ENCODE assay signal across 23 cellular contexts in the genomic region with DNA sequence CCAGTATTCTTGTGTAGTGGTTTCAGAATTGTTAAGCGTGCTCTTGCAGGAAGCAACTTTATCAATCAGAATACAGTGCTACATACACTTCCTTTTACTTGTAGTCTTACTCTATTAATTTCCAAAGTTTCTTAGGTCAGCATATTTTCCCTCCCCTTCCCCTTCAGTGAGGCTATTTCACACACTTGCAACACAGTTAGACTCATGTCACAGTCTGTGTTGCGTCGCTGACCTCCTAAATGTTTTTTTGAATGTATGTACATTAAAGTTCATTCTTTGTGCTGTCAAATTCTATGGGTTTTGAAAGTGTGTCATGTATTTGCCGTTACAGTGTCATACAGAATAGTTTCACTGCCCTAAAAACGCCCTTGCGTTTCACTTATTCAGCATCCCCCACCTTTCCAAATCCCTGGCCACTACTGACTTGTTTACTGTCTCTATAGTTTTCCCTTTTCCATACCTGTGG. TPM values are rescaled to one million over a fixed set of nuclear protein-coding genes. Genes with fewer than 3 reads are reported as not detected.
DNase-seq lines count a peak whose midpoint lies in the region; ATAC-seq and TF ChIP-seq lines count a peak whose summit lies in the region.
"Had no signal": no experiment of that assay in that cellular context is flagged by ENCODE, and none has a peak within 500 bp of the region (broad histone marks: within the 10 kb centered on the region; RNA-seq: fewer than 3 reads in every experiment).

No MANE protein-coding gene starts in this region.

- H3K27me3 Mint-ChIP-seq in activated CD4-positive, alpha-beta T cell treated with anti-CD3 and anti-CD28 coated beads, Interleukin-2, amount 10 ng/mL, durations not matched to agents 7 days and 5 days, result no peaks in the 10 kb centered on the region
- no peaks in the 10 kb centered on the region for H3K27me3 Mint-ChIP-seq in activated T-helper 17 cell treated with anti-CD3 and anti-CD28 coated beads, Interleukin-2, amount 50 U/mL, for 72 hours

- peak overlapping the region; percentile 51 for H3K4me2 ChIP-seq in KMS-11

- no peaks in the 10 kb centered on the region for H3K36me3 Mint-ChIP-seq in activated CD4-positive, alpha-beta T cell treated with anti-CD3 and anti-CD28 coated beads, Interleukin-2, amount 10 ng/mL, durations not matched to agents 7 days and 5 days (ENCODE audit: low read depth)
- no peaks in the 10 kb centered on the region for H3K36me3 Mint-ChIP-seq in activated T-helper 17 cell treated with anti-CD3 and anti-CD28 coated beads, Interleukin-2, amount 50 U/mL, for 72 hours (ENCODE audit: low read depth)
- H3K36me3 Mint-ChIP-seq: stimulated activated naive B cell treated with anti-CD40 and anti-IgM and Interleukin-4, amounts not matched to agents 10 μg/mL and 1 μg/mL and 100 μg/mL, for 72 hours had no signal

- H2AFZ ChIP-seq in KMS-11 (ENCODE audit: low read depth), result no peak overlapping the region

- no peak overlapping the region for H3K9ac ChIP-seq in KMS-11
- H3K9ac ChIP-seq: BLaER1 had no signal

- H3K9me3 Mint-ChIP-seq in activated CD4-positive, alpha-beta T cell treated with anti-CD3 and anti-CD28 coated beads, Interleukin-2, amount 10 ng/mL, durations not matched to agents 7 days and 5 days, result no peaks in the 10 kb centered on the region
- peaks cover 3% of the 10 kb centered on the region for H3K9me3 Mint-ChIP-seq in activated T-helper 17 cell treated with anti-CD3 and anti-CD28 coated beads, Interleukin-2, amount 50 U/mL, for 72 hours
- H3K9me3 Mint-ChIP-seq: activated B cell treated with CpG ODN at 0.5 μM for 24 hours; stimulated activated naive B cell treated with anti-CD40 and anti-IgM and Interleukin-4, amounts not matched to agents 10 μg/mL and 1 μg/mL and 100 μg/mL, for 72 hours had no signal

- peaks cover 28% of the 10 kb centered on the region for H3K4me1 ChIP-seq in KMS-11 (ENCODE audit: low read depth, poor library complexity, severe bottlenecking)

- no peaks in the 10 kb centered on the region for H4K20me1 ChIP-seq in KMS-11 (ENCODE audit: insufficient read depth)
- H4K20me1 ChIP-seq: BLaER1 had no signal

- no peaks in the 10 kb centered on the region for H3K36me3 ChIP-seq in KMS-11 (ENCODE audit: insufficient read depth)
- H3K36me3 ChIP-seq: thoracic aorta had no signal

- no peak overlapping the region for H3K4me3 ChIP-seq in KMS-11 (IDR thresholded peaks at IDR 0.05; ENCODE audit: insufficient read depth, low read depth, low read length)
- H3K4me3 ChIP-seq: BLaER1, thoracic aorta had no signal

- H3K4me1 Mint-ChIP-seq in activated CD4-positive, alpha-beta T cell treated with anti-CD3 and anti-CD28 coated beads, Interleukin-2, amount 10 ng/mL, durations not matched to agents 7 days and 5 days, result peaks cover 47% of the 10 kb centered on the region
- peaks cover 28% of the 10 kb centered on the region for H3K4me1 Mint-ChIP-seq in activated T-helper 17 cell treated with anti-CD3 and anti-CD28 coated beads, Interleukin-2, amount 50 U/mL, for 72 hours

- CTCF ChIA-PET in activated CD4-positive, alpha-beta T cell treated with anti-CD3 and anti-CD28 coated beads, Interleukin-2, amount 10 ng/mL, durations not matched to agents 7 days and 5 days (lab: Charles Lee), result interaction anchor here (0.7 to 2.4 kb wide), 4 partner anchors 9 to 210 kb away, joined by 3 to 15 read pairs (median 3); no protein-coding TSS in a partner anchor

- POLR2A ChIA-PET in activated CD4-positive, alpha-beta T cell treated with anti-CD3 and anti-CD28 coated beads, Interleukin-2, amount 10 ng/mL, durations not matched to agents 7 days and 5 days (lab: Charles Lee), result no interaction called here

- H3K27me3 ChIP-seq in KMS-11 (ENCODE audit: insufficient read depth, low read depth), result no peaks in the 10 kb centered on the region
- H3K27me3 ChIP-seq: BLaER1 had no signal

- ATAC-seq in activated T-helper 17 cell treated with anti-CD3 and anti-CD28 coated beads, Interleukin-2, amount 50 U/mL, for 72 hours (replicated peaks), result peak; percentile 84
- no peak for ATAC-seq in HG03025 (IDR thresholded peaks at IDR 0.05; ENCODE audit: low FRiP score, unreplicated experiment)
- ATAC-seq in HG03095 (IDR thresholded peaks at IDR 0.05; ENCODE audit: unreplicated experiment), result no peak
- ATAC-seq: left lobe of liver had no signal

- no peaks in the 10 kb centered on the region for H3K79me2 ChIP-seq in KMS-11 (ENCODE audit: insufficient read depth, low read depth)

- peak overlapping the region; percentile 2 for H3K4me3 Mint-ChIP-seq in activated CD4-positive, alpha-beta T cell treated with anti-CD3 and anti-CD28 coated beads, Interleukin-2, amount 10 ng/mL, durations not matched to agents 7 days and 5 days
- peak overlapping the region; percentile 72 for H3K4me3 Mint-ChIP-seq in activated T-helper 17 cell treated with anti-CD3 and anti-CD28 coated beads, Interleukin-2, amount 50 U/mL, for 72 hours
- H3K4me3 Mint-ChIP-seq: activated B cell treated with CpG ODN at 0.5 μM for 24 hours; stimulated activated naive B cell treated with anti-CD40 and anti-IgM and Interleukin-4, amounts not matched to agents 10 μg/mL and 1 μg/mL and 100 μg/mL, for 72 hours had no signal

- peak overlapping the region; percentile 88 for H3K27ac Mint-ChIP-seq in activated CD4-positive, alpha-beta T cell treated with anti-CD3 and anti-CD28 coated beads, Interleukin-2, amount 10 ng/mL, durations not matched to agents 7 days and 5 days
- H3K27ac Mint-ChIP-seq in activated T-helper 17 cell treated with anti-CD3 and anti-CD28 coated beads, Interleukin-2, amount 50 U/mL, for 72 hours, result peak overlapping the region; percentile 87
- H3K27ac Mint-ChIP-seq: activated B cell treated with CpG ODN at 0.5 μM for 24 hours; stimulated activated naive B cell treated with anti-CD40 and anti-IgM and Interleukin-4, amounts not matched to agents 10 μg/mL and 1 μg/mL and 100 μg/mL, for 72 hours had no signal

- peak overlapping the region; percentile 73; the same call in 1 of the 2 replicates for H3K27ac ChIP-seq in KMS-11
- H3K27ac ChIP-seq: BLaER1, thoracic aorta had no signal

- DNase-seq in activated CD4-positive, alpha-beta T cell treated with anti-CD3 and anti-CD28 coated beads, Interleukin-2, amount 10 ng/mL, durations not matched to agents 7 days and 5 days, result no peak
- DNase-seq in activated CD4-positive, alpha-beta T cell treated with anti-CD3 and anti-CD28 coated beads for 1 hour, result no peak
- DNase-seq in AML-193 (lab: John Stamatoyannopoulos, UW) (peak; percentile 14 to 51), cerebellar cortex (ENCODE audit: low spot score) (no peak)
- DNase-seq: activated B cell treated with CpG ODN at 0.5 μM for 24 hours; activated effector memory CD4-positive, alpha-beta T cell treated with Interleukin-2 at 50 U/mL for 16 hours; amygdala; Calu3; cortex of kidney; hypothalamus; NCI-H1105; NCI-H2029 treated with DMSO at 0.1 percent for 48 hours; NCI-H345; NCI-H748 treated with DMSO at 0.1 percent for 48 hours; stimulated activated CD4-positive, alpha-beta T cell treated with anti-CD3 and anti-CD28 coated beads, Interleukin-4, amount 100 ng/mL, for 1 hour; stimulated activated naive B cell treated with anti-CD40 and anti-IgM and Interleukin-4, amounts not matched to agents 10 μg/mL and 1 μg/mL and 100 μg/mL, for 72 hours had no signal

- no peak for TF ChIP-seq CTCF in KMS-11 (conservative IDR thresholded peaks at IDR 0.05; ENCODE audit: low read depth, low read length)

RNA-seq across cellular contexts. Expression of a gene that starts 5.4 kb away (rescaled TPM):
- 10 to 100 TPM in 1 of 2 experiments, 1 to 10 TPM in 1; 10.0 to 10.9 TPM for total RNA-seq in activated CD4-positive, alpha-beta T cell treated with anti-CD3 and anti-CD28 coated beads, Interleukin-2, amount 10 ng/mL, durations not matched to agents 7 days and 5 days
- under 1 TPM; 0.19 to 0.42 TPM for total RNA-seq in activated T-helper 17 cell treated with anti-CD3 and anti-CD28 coated beads, Interleukin-2, amount 50 U/mL, for 72 hours
- total RNA-seq: activated B cell treated with CpG ODN at 0.5 μM for 24 hours had no signal

RNA-seq across cellular contexts. Expression of a gene that starts 34.7 kb away (rescaled TPM):
- total RNA-seq in activated CD4-positive, alpha-beta T cell treated with anti-CD3 and anti-CD28 coated beads, Interleukin-2, amount 10 ng/mL, durations not matched to agents 7 days and 5 days, result 10 to 100 TPM; 33.2 to 34.5 TPM
- 10 to 100 TPM; 38.9 to 65.4 TPM for total RNA-seq in activated T-helper 17 cell treated with anti-CD3 and anti-CD28 coated beads, Interleukin-2, amount 50 U/mL, for 72 hours

Comparison
In these comparisons a context has a peak if more than half of its experiments do, and no peak if none do; other contexts are left out.
1. DNase-seq: peak in AML-193 (2 of 2); none in activated CD4-positive, alpha-beta T cell treated with anti-CD3 and anti-CD28 coated beads, Interleukin-2, amount 10 ng/mL, durations not matched to agents 7 days and 5 days (single experiment), activated CD4-positive, alpha-beta T cell treated with anti-CD3 and anti-CD28 coated beads for 1 hour (single experiment) and cerebellar cortex (single experiment).
2. RNA of a gene that starts 5.4 kb away (total RNA-seq): 10.0 to 10.9 TPM in activated CD4-positive, alpha-beta T cell treated with anti-CD3 and anti-CD28 coated beads, Interleukin-2, amount 10 ng/mL, durations not matched to agents 7 days and 5 days; 0.19 to 0.42 TPM in activated T-helper 17 cell treated with anti-CD3 and anti-CD28 coated beads, Interleukin-2, amount 50 U/mL, for 72 hours; every median in the first group is over 4 times any median in the second.